In genomic region chr1:222643937-222644648, GRCh38 we compare ENCODE assay signal across 1 cellular context.
TF ChIP-seq lines count a peak whose summit lies in the region.

No MANE protein-coding gene starts in this region.

TF ChIP-seq in K562, 482 proteins besides CTCF, POLR2A, EP300 and RAD21 (continued from another document):
- TF ChIP-seq RNF219 (CRISPR knock-in tag; IDR thresholded peaks at IDR 0.05): no peak
- no peak for TF ChIP-seq PURB (CRISPR knock-in tag; IDR thresholded peaks at IDR 0.05; ENCODE audit: low read depth)
- TF ChIP-seq GATA2 (CRISPR knock-in tag; IDR thresholded peaks at IDR 0.05): no peak
- no peak for TF ChIP-seq OTX1 (CRISPR knock-in tag; IDR thresholded peaks at IDR 0.05)
- peak; percentile 55; the same call in 1 of the 2 replicates for TF ChIP-seq TRIM28 (IDR thresholded peaks at IDR 0.05)
- no peak for TF ChIP-seq NCOA6 (IDR thresholded peaks at IDR 0.05)
- TF ChIP-seq ZMIZ1 (IDR thresholded peaks at IDR 0.05; ENCODE audit: low read depth in 2 of 2, low read length in 2 of 2): peak in 1 of 2 experiments; percentile 49; a peak in 1 of 4 replicates
- peak; percentile 98 for TF ChIP-seq C11orf30 (IDR thresholded peaks at IDR 0.05; ENCODE audit: low read depth)
- peak; percentile 93 for TF ChIP-seq SP1 (CRISPR knock-in tag; IDR thresholded peaks at IDR 0.05)
- TF ChIP-seq ZFP91 (CRISPR knock-in tag; IDR thresholded peaks at IDR 0.05): no peak
- TF ChIP-seq SMAD4 (CRISPR knock-in tag; conservative IDR thresholded peaks at IDR 0.05): peak; percentile 54; the same call in 1 of the 2 replicates
- peak; percentile 62; the same call in 1 of the 2 replicates for TF ChIP-seq ZNF766 (CRISPR knock-in tag; conservative IDR thresholded peaks at IDR 0.05)
- TF ChIP-seq RUNX1 (IDR thresholded peaks at IDR 0.05; ENCODE audit: low read depth): peak; percentile 70; the same call in 1 of the 2 replicates
- TF ChIP-seq SRSF3 (IDR thresholded peaks at IDR 0.05; ENCODE audit: insufficient read depth, low read length): no peak
- TF ChIP-seq PHB (CRISPR knock-in tag; IDR thresholded peaks at IDR 0.05): no peak
- no peak for TF ChIP-seq GATAD2A (IDR thresholded peaks at IDR 0.05)
- TF ChIP-seq USF2 (CRISPR knock-in tag; IDR thresholded peaks at IDR 0.05): no peak
- TF ChIP-seq FOXK1 (CRISPR knock-in tag; IDR thresholded peaks at IDR 0.05; ENCODE audit: borderline replicate concordance): no peak
- TF ChIP-seq ZC3H4 (CRISPR knock-in tag; IDR thresholded peaks at IDR 0.05; ENCODE audit: borderline replicate concordance): no peak
- TF ChIP-seq GTF2A2 (tag; IDR thresholded peaks at IDR 0.05): peak; percentile 52; the same call in 1 of the 2 replicates
- no peak for TF ChIP-seq ZNF592 (IDR thresholded peaks at IDR 0.05)
- TF ChIP-seq YY1 (IDR thresholded peaks at IDR 0.05; ENCODE audit: borderline replicate concordance in 1 of 3, control insufficient read depth in 1 of 3, extremely low read depth in 1 of 3, insufficient read depth in 3 of 3, insufficient read length in 1 of 3, insufficient replicate concordance in 2 of 3, low read depth in 1 of 3, low read length in 2 of 3): peak in 2 of 3 experiments; percentile 51 to 81
- TF ChIP-seq MAFG (tag; conservative IDR thresholded peaks at IDR 0.05): peak; percentile 53
- TF ChIP-seq SUPT5H (IDR thresholded peaks at IDR 0.05): peak; percentile 96
- TF ChIP-seq PBX2 (CRISPR knock-in tag; IDR thresholded peaks at IDR 0.05; ENCODE audit: low read depth): no peak
- no peak for TF ChIP-seq PBX2 (tag; conservative IDR thresholded peaks at IDR 0.05; ENCODE audit: low read depth)
- TF ChIP-seq SMARCA4 (IDR thresholded peaks at IDR 0.05): no peak; the same call in 1 of the 2 replicates
- peak in 1 of 2 experiments; percentile 92; a peak in 2 of 4 replicates for TF ChIP-seq TBL1XR1 (IDR thresholded peaks at IDR 0.05; ENCODE audit: low read length in 2 of 2)
- TF ChIP-seq NCOA2 (IDR thresholded peaks at IDR 0.05; ENCODE audit: partially characterized antibody in 2 of 2): no peak
- no peak for TF ChIP-seq CEBPB (tag; IDR thresholded peaks at IDR 0.05)
- no peak for TF ChIP-seq ILF3 (IDR thresholded peaks at IDR 0.05; ENCODE audit: borderline replicate concordance)
- TF ChIP-seq ZNF76 (CRISPR knock-in tag; IDR thresholded peaks at IDR 0.05; ENCODE audit: borderline replicate concordance): peak; percentile 65; the same call in 1 of the 2 replicates
- TF ChIP-seq ZNF408 (CRISPR knock-in tag; IDR thresholded peaks at IDR 0.05; ENCODE audit: low read depth): no peak
- no peak for TF ChIP-seq YBX1 (IDR thresholded peaks at IDR 0.05)
- TF ChIP-seq FOXJ2 (tag; IDR thresholded peaks at IDR 0.05): peak; percentile 81
- 0 out of 2 replicates have a peak, but pooled peaks have one; percentile 4 for TF ChIP-seq TCF3 (CRISPR knock-in tag; IDR thresholded peaks at IDR 0.05)
- no peak for TF ChIP-seq ZNF436 (CRISPR knock-in tag; IDR thresholded peaks at IDR 0.05)
- no peak for TF ChIP-seq BRD9 (IDR thresholded peaks at IDR 0.05; ENCODE audit: low read depth, partially characterized antibody)
- TF ChIP-seq MTF1 (CRISPR knock-in tag; IDR thresholded peaks at IDR 0.05; ENCODE audit: borderline replicate concordance): no peak
- no peak for TF ChIP-seq ADNP (tag; IDR thresholded peaks at IDR 0.05)
- TF ChIP-seq ZKSCAN8 (CRISPR knock-in tag; IDR thresholded peaks at IDR 0.05): no peak
- TF ChIP-seq RBM39 (optimal IDR thresholded peaks at IDR 0.05; ENCODE audit: low read depth, low read length): no peak
- TF ChIP-seq TAF1 (IDR thresholded peaks at IDR 0.05; ENCODE audit: control insufficient read depth, extremely low read depth, insufficient read depth, low read length, severe bottlenecking): peak; percentile 91
- no peak for TF ChIP-seq RBM22 (IDR thresholded peaks at IDR 0.05; ENCODE audit: low read depth, low read length, poor library complexity, severe bottlenecking)
- peak; percentile 27; the same call in 1 of the 2 replicates for TF ChIP-seq ESRRA (IDR thresholded peaks at IDR 0.05; ENCODE audit: borderline replicate concordance, low read depth)
- peak; percentile 88 for TF ChIP-seq NFRKB (IDR thresholded peaks at IDR 0.05; ENCODE audit: low read depth)
- TF ChIP-seq PATZ1 (CRISPR knock-in tag; IDR thresholded peaks at IDR 0.05; ENCODE audit: borderline replicate concordance): 0 out of 2 replicates have a peak, but pooled peaks have one; percentile 16
TF ChIP-seq in K562: peak in this region for 178.
